ENCODE assay signal across 23 cellular contexts in the genomic region with DNA sequence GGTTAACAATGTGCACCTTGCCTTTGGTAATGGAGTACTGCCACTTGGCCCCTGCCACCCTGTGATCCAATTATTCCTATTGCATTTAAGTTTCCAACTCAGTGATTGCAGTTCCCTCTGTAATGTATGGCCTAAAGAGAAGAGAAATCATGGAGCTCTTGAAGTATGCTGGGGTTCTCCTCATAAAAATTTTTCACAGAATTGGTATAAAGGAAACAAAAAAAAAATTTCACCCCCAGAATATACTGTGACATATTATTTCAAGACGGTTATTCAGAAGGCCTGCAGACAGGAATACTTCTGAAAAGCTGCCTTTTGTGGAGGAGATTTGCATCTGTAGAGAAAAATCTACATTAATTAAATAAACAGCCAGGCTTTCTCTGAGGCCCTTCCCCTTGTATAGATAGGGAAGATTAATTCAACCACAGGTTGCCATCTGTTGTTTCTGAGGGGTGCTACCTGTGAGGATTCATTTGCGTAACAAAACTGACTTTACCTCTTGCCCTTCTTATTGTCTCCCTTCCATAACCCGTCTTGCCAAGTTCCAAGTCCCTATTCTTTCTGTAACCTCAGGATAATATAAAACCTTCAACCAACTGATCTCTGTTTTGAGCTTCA.
DNase-seq lines count a peak whose midpoint lies in the region; ATAC-seq and TF ChIP-seq lines count a peak whose summit lies in the region.
"Had no signal": no experiment of that assay in that cellular context is flagged by ENCODE, and none has a peak within 500 bp of the region (broad histone marks: within the 10 kb centered on the region; RNA-seq: fewer than 3 reads in every experiment).

No MANE protein-coding gene starts in this region.

- CTCF ChIA-PET in HCT116 (lab: Charles Lee), result no interaction called here

- TF ChIP-seq POLR2A in HCT116 (IDR thresholded peaks at IDR 0.05; ENCODE audit: borderline replicate concordance, extremely low read depth, insufficient read depth, insufficient read length), result no peak

- H3K27ac ChIP-seq in GM23338 (ENCODE audit: low read depth) (peak overlapping the region; percentile 88), HCT116 (ENCODE audit: low read depth, low read length) (peak overlapping the region; percentile 58; the same call in 1 of the 2 replicates), iPS-18a (ENCODE audit: low read length) (no peak overlapping the region)
- H3K27ac ChIP-seq: RWPE1 had no signal

- POLR2A ChIA-PET in HCT116 (lab: Charles Lee), result no interaction called here

- H2AFZ ChIP-seq in GM23338 (no peak overlapping the region), HCT116 (ENCODE audit: low read depth, low read length, poor library complexity, severe bottlenecking) (no peak overlapping the region)

- peak overlapping the region; percentile 25 for H3K4me3 Mint-ChIP-seq in GM23338

- no peak for TF ChIP-seq RAD21 in HCT116 (IDR thresholded peaks at IDR 0.05; ENCODE audit: low read depth)

- ATAC-seq in GM23338 (peak; percentile 98), HCT116 (no peak), GM18858 (IDR thresholded peaks at IDR 0.05; ENCODE audit: unreplicated experiment) (no peak)
- ATAC-seq: HepG2, K562, Panc1 had no signal

- H3K9me2 ChIP-seq in GM23338 (ENCODE audit: insufficient read depth), result 0 out of 2 replicates have a peak, but pooled peaks cover 3% of the 10 kb centered on the region
- H3K9me2 ChIP-seq in HCT116 (ENCODE audit: insufficient read depth), result no peaks in the 10 kb centered on the region

- no peak for TF ChIP-seq CTCF in GM23338 (conservative IDR thresholded peaks at IDR 0.05; ENCODE audit: low read depth in 2 of 2)
- TF ChIP-seq CTCF in HCT116 (IDR thresholded peaks at IDR 0.05 in 2 of 3, conservative IDR thresholded peaks at IDR 0.05 in 1 of 3; ENCODE audit: borderline replicate concordance in 1 of 3, insufficient read depth in 1 of 3, low read depth in 2 of 3, low read length in 2 of 3), result no peak

- H3K4me2 ChIP-seq in GM23338 (peak overlapping the region; percentile 37), HCT116 (ENCODE audit: low read length) (peak overlapping the region; percentile 65; the same call in 1 of the 2 replicates)

- H3K36me3 Mint-ChIP-seq in GM23338 (ENCODE audit: low read depth), result peaks cover 12% of the 10 kb centered on the region; the same call in 2 of the 3 replicates

- no peaks in the 10 kb centered on the region for H3K36me3 ChIP-seq in GM23338 (ENCODE audit: insufficient read depth)
- no peaks in the 10 kb centered on the region for H3K36me3 ChIP-seq in HCT116 (ENCODE audit: control insufficient read depth in 1 of 2, insufficient read depth in 2 of 2, low read length in 2 of 2)
- H3K36me3 ChIP-seq in NT2/D1 (ENCODE audit: insufficient read depth, insufficient read length, low read length), result no peaks in the 10 kb centered on the region
- no peaks in the 10 kb centered on the region for H3K36me3 ChIP-seq in iPS-18a (ENCODE audit: control insufficient read depth, low read depth, low read length)

- peaks cover 3% of the 10 kb centered on the region; the same call in 2 of the 3 replicates for H3K9me3 Mint-ChIP-seq in GM23338

- H3K4me1 Mint-ChIP-seq in GM23338, result peaks cover 41% of the 10 kb centered on the region

- H3K79me2 ChIP-seq in GM23338 (replicated peaks; ENCODE audit: insufficient read depth) (no peaks in the 10 kb centered on the region), HCT116 (ENCODE audit: insufficient read depth, low read length) (no peaks in the 10 kb centered on the region)

- H4K20me1 ChIP-seq in GM23338 (replicated peaks; ENCODE audit: insufficient read depth) (no peaks in the 10 kb centered on the region), HCT116 (ENCODE audit: insufficient read depth) (no peaks in the 10 kb centered on the region)

- BruUV-seq in HCT116 (replicated peaks; lab: Mats Ljungman, UMichigan), result no TSS peak

- peak overlapping the region; percentile 77 for H3K27ac Mint-ChIP-seq in GM23338

- H3K4me1 ChIP-seq in GM23338 (ENCODE audit: insufficient read depth), result peaks cover 36% of the 10 kb centered on the region
- peaks cover 9 to 23% of the 10 kb centered on the region in 2 experiments for H3K4me1 ChIP-seq in HCT116 (ENCODE audit: control insufficient read depth in 1 of 2, insufficient read depth in 2 of 2, low read length in 2 of 2)
- no peaks in the 10 kb centered on the region for H3K4me1 ChIP-seq in NT2/D1 (ENCODE audit: insufficient read depth, insufficient read length)
- peaks cover 16% of the 10 kb centered on the region for H3K4me1 ChIP-seq in iPS-18a (ENCODE audit: control insufficient read depth, low read depth, low read length)

- peak; percentile 70 for DNase-seq in GM23338 (ENCODE audit: low spot score)
- no peak for DNase-seq in HCT116 (ENCODE audit: low read depth, low spot score)
- DNase-seq in NT2/D1 (ENCODE audit: low read depth, low spot score), result peak; percentile 42
- no peak for DNase-seq in dermis blood vessel endothelial cell
- no peak for DNase-seq in NCI-H748 treated with DMSO at 0.1 percent for 48 hours (lab: John Stamatoyannopoulos, UW)
- DNase-seq: Calu3, DMS79 treated with DMSO at 0.1 percent for 48 hours, GF-D8, MV-4-11, NCI-H1105 treated with DMSO at 0.1 percent for 48 hours, NCI-H146, NCI-H1930, NCI-H226, NCI-H510A, NCI-H774, SHP77, T-helper 1 cell had no signal

- H3K9ac ChIP-seq in HCT116 (ENCODE audit: low read length), result no peak overlapping the region
- no peak overlapping the region for H3K9ac ChIP-seq in NT2/D1 (ENCODE audit: insufficient read length, low read depth)
- H3K9ac ChIP-seq in iPS-18a (ENCODE audit: low read length), result no peak overlapping the region

- peaks cover 3% of the 10 kb centered on the region for H3K27me3 Mint-ChIP-seq in GM23338 (ENCODE audit: insufficient read depth, low read depth, poor library complexity)

- intact Hi-C loops in HCT116 (cut with micrococcal nuclease), result no loop called here

- RAD21 ChIA-PET in HCT116 (lab: Charles Lee; ENCODE audit: low non-redundant PET in 1 of 2, low total read pairs in 2 of 2, uncharacterized antibody in 2 of 2, unreplicated experiment in 2 of 2), result no interaction called here

- H3K4me3 ChIP-seq in GM23338 (0 out of 2 replicates have a peak overlapping the region, but pooled peaks have one; percentile 26), HCT116 (replicated peaks in 1 of 2; ENCODE audit: low read depth in 1 of 2, low read length in 2 of 2) (no peak overlapping the region), NT2/D1 (ENCODE audit: insufficient read length, low read depth) (no peak overlapping the region), iPS-18a (ENCODE audit: low read length) (peak overlapping the region; percentile 21)
- H3K4me3 ChIP-seq: K562 had no signal

- no peaks in the 10 kb centered on the region for H3K27me3 ChIP-seq in GM23338 (ENCODE audit: insufficient read depth)
- no peaks in the 10 kb centered on the region for H3K27me3 ChIP-seq in HCT116 (ENCODE audit: insufficient read depth, low read length)
- H3K27me3 ChIP-seq in NT2/D1 (ENCODE audit: insufficient read depth, insufficient read length), result no peaks in the 10 kb centered on the region
- H3K27me3 ChIP-seq in iPS-18a (ENCODE audit: control insufficient read depth, insufficient read depth, low read length), result no peaks in the 10 kb centered on the region

- H3F3A ChIP-seq in GM23338 (replicated peaks; ENCODE audit: low read depth), result no peaks in the 10 kb centered on the region

- no peaks in the 10 kb centered on the region for H3K9me3 ChIP-seq in HCT116 (ENCODE audit: control insufficient read depth in 1 of 2, insufficient read depth in 1 of 2, low read depth in 1 of 2, low read length in 2 of 2)
- peaks cover 5% of the 10 kb centered on the region; the same call in 1 of the 2 replicates for H3K9me3 ChIP-seq in NT2/D1 (ENCODE audit: insufficient read depth, low read length)
- no peaks in the 10 kb centered on the region for H3K9me3 ChIP-seq in iPS-18a (ENCODE audit: control insufficient read depth, low read depth, low read length)

TF ChIP-seq in GM23338, 12 proteins besides CTCF, POLR2A, EP300 and RAD21 (continues in another document):
- TF ChIP-seq POLR2AphosphoS5 (IDR thresholded peaks at IDR 0.05; ENCODE audit: low read depth), result no peak

TF ChIP-seq in HCT116, 20 proteins besides CTCF, POLR2A, EP300 and RAD21:
- TF ChIP-seq, protein P1, sequence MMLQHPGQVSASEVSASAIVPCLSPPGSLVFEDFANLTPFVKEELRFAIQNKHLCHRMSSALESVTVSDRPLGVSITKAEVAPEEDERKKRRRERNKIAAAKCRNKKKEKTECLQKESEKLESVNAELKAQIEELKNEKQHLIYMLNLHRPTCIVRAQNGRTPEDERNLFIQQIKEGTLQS (IDR thresholded peaks at IDR 0.05), result no peak
- TF ChIP-seq EZH2 (IDR thresholded peaks at IDR 0.05) (no peak), CBX3 (IDR thresholded peaks at IDR 0.05; ENCODE audit: low read depth) (no peak), ZNF274 (IDR thresholded peaks at IDR 0.05; ENCODE audit: low read depth, low read length) (no peak), SIN3A (IDR thresholded peaks at IDR 0.05; ENCODE audit: low read depth) (no peak), SRF (IDR thresholded peaks at IDR 0.05; ENCODE audit: low read depth) (no peak)
- TF ChIP-seq, protein P2, sequence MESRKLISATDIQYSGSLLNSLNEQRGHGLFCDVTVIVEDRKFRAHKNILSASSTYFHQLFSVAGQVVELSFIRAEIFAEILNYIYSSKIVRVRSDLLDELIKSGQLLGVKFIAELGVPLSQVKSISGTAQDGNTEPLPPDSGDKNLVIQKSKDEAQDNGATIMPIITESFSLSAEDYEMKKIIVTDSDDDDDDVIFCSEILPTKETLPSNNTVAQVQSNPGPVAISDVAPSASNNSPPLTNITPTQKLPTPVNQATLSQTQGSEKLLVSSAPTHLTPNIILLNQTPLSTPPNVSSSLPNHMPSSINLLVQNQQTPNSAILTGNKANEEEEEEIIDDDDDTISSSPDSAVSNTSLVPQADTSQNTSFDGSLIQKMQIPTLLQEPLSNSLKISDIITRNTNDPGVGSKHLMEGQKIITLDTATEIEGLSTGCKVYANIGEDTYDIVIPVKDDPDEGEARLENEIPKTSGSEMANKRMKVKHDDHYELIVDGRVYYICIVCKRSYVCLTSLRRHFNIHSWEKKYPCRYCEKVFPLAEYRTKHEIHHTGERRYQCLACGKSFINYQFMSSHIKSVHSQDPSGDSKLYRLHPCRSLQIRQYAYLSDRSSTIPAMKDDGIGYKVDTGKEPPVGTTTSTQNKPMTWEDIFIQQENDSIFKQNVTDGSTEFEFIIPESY (IDR thresholded peaks at IDR 0.05; ENCODE audit: extremely low read depth, insufficient replicate concordance, low read length), result no peak
TF ChIP-seq in HCT116: peak in this region for 0.

Comparison
In these comparisons a context has a peak if more than half of its experiments do, and no peak if none do; other contexts are left out.
1. DNase-seq: peak in GM23338 (single experiment) and NT2/D1 (single experiment); none in HCT116 (single experiment), dermis blood vessel endothelial cell (single experiment) and NCI-H748 treated with DMSO at 0.1 percent for 48 hours (single experiment).
2. H3K4me3 ChIP-seq: peak in GM23338 (single experiment) and iPS-18a (single experiment); none in HCT116 (0 of 2) and NT2/D1 (single experiment).